10 cellular contexts compared by ENCODE assay signal in genomic region chrX:24145340-24146186, GRCh38. TPM values are rescaled to one million over a fixed set of nuclear protein-coding genes. Genes with fewer than 3 reads are reported as not detected.
DNase-seq lines count a peak whose midpoint lies in the region; TF ChIP-seq lines count a peak whose summit lies in the region.
"Had no signal": no experiment of that assay in that cellular context is flagged by ENCODE, and none has a peak within 500 bp of the region (broad histone marks: within the 10 kb centered on the region; RNA-seq: fewer than 3 reads in every experiment).

No MANE protein-coding gene starts in this region.

- no peak for TF ChIP-seq POLR2A in spleen (IDR thresholded peaks at IDR 0.05)

- TF ChIP-seq CTCF in fibroblast of mammary gland (conservative IDR thresholded peaks at IDR 0.05; ENCODE audit: control insufficient read depth, insufficient read depth, low read depth, low read length) = peak; percentile 29
- no peak for TF ChIP-seq CTCF in spleen (IDR thresholded peaks at IDR 0.05 in 8 of 11, conservative IDR thresholded peaks at IDR 0.05 in 3 of 11)

- H3K4me3 ChIP-seq in fibroblast of mammary gland (ENCODE audit: control insufficient read depth, low read depth, low read length) = no peak overlapping the region
- no peak overlapping the region for H3K4me3 ChIP-seq in spleen

- no peaks in the 10 kb centered on the region for H3K9me3 ChIP-seq in spleen

- intact Hi-C loops in spleen (cut with DNase I; ENCODE audit: low total_unique reads) = loop anchor here (10.0 kb wide), 1 partner anchor 91 kb away; the partner anchor contains the start of gene EIF2S3
- intact Hi-C loops in posterior vena cava (cut with DNase I) = no loop called here

- H3K36me3 ChIP-seq in spleen = no peaks in the 10 kb centered on the region

- peak overlapping the region in 7 of 8 donors; percentile 31 to 99 (median 98) for H3K27ac ChIP-seq in spleen

- H3K27me3 ChIP-seq in spleen (replicated peaks in 1 of 7) = no peaks in the 10 kb centered on the region

- 87 to 94% (median 92%) methylated on average over 4 of the region's 4 CpGs for WGBS in spleen, 5 donors

- peak; percentile 27 for DNase-seq in DMS 273 (lab: John Stamatoyannopoulos, UW; ENCODE audit: unreplicated experiment)
- DNase-seq in DMS 273 treated with DMSO at 0.1 percent for 48 hours (lab: John Stamatoyannopoulos, UW) = no peak
- DNase-seq in NCI-H226 = peak; percentile 21
- DNase-seq in fibroblast of mammary gland (ENCODE audit: low read depth) = peak; percentile 49
- no peak for DNase-seq in spleen
- DNase-seq in middle frontal gyrus (ENCODE audit: extremely low spot score, low spot score) = no peak
- no peak for DNase-seq in posterior vena cava (ENCODE audit: low spot score)
- DNase-seq in iPS-NIHi7 (ENCODE audit: extremely low spot score) = no peak
- DNase-seq: 8988T, NCI-H1105 had no signal

- peaks cover 20 to 32% (median 25%) of the 10 kb centered on the region in 6 donors for H3K4me1 ChIP-seq in spleen

RNA-seq across cellular contexts. Expression of gene ZFX, which starts 4.0 kb away (rescaled TPM):
- total RNA-seq in spleen (100 to 1,000 TPM in 1 of 7 donors, 10 to 100 TPM in 6; 58.1 to 105 (median 77.7) TPM), posterior vena cava (10 to 100 TPM; 67.6 to 69.9 TPM)
- 1 to 10 TPM; 5.0 to 8.5 (median 6.8) TPM for polyA plus RNA-seq in spleen

Comparison
In these comparisons a context has a peak if more than half of its experiments do, and no peak if none do; other contexts are left out.
1. DNase-seq: peak in DMS 273 (single experiment), NCI-H226 (single experiment) and fibroblast of mammary gland (single experiment); none in DMS 273 treated with DMSO at 0.1 percent for 48 hours (single experiment), spleen (single experiment), middle frontal gyrus (single experiment), posterior vena cava (single experiment) and iPS-NIHi7 (single experiment).